In the genomic region with DNA sequence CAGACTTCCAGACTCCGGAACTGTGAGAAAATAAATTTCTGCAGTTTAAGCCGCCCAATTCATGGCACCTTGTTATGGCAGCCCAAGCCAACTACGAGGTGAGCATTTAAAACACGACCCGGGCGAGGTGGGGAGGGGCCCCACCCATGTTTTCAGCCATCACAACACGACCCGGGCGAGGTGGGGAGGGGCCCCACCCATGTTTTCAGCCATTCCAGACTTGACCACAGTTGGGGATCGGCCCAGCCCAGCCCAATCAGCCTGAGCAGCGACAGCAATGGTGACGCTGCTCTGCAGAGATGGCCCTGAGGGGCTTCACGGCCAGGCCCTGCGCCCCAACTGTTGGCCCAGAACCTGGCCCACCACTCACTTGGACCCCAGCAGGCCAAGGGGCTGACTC, we compare ENCODE assay signal across 18 cellular contexts.
DNase-seq lines count a peak whose midpoint lies in the region; ATAC-seq, FAIRE-seq and TF ChIP-seq lines count a peak whose summit lies in the region.
"Had no signal": no experiment of that assay in that cellular context is flagged by ENCODE, and none has a peak within 500 bp of the region (broad histone marks: within the 10 kb centered on the region; RNA-seq: fewer than 3 reads in every experiment).

No MANE protein-coding gene starts in this region.

- TF ChIP-seq CTCF in chondrocyte (IDR thresholded peaks at IDR 0.05) (no peak), breast epithelium (IDR thresholded peaks at IDR 0.05) (no peak)

- peak; percentile 37 for FAIRE-seq in urothelium cell line (lab: Jason Lieb, UNC)
- FAIRE-seq: GM12892, GM18507 had no signal

- H3K36me3 ChIP-seq in breast epithelium, result no peaks in the 10 kb centered on the region

- H3K27ac Mint-ChIP-seq in activated CD4-positive, alpha-beta T cell treated with anti-CD3 and anti-CD28 coated beads, Interleukin-2, amount 10 ng/mL, durations not matched to agents 7 days and 5 days, result peak overlapping the region; percentile 13
- peak overlapping the region; percentile 49 for H3K27ac Mint-ChIP-seq in chondrocyte (ENCODE audit: unreplicated experiment)
- H3K27ac Mint-ChIP-seq: CD14-positive monocyte; CD4-positive, alpha-beta memory T cell had no signal

- peaks cover 3% of the 10 kb centered on the region for H3K9me3 Mint-ChIP-seq in activated CD4-positive, alpha-beta T cell treated with anti-CD3 and anti-CD28 coated beads, Interleukin-2, amount 10 ng/mL, durations not matched to agents 7 days and 5 days
- H3K9me3 Mint-ChIP-seq in chondrocyte (ENCODE audit: low read depth), result no peaks in the 10 kb centered on the region
- H3K9me3 Mint-ChIP-seq: CD4-positive, alpha-beta memory T cell had no signal

- peaks cover 9% of the 10 kb centered on the region for H3K4me1 Mint-ChIP-seq in activated CD4-positive, alpha-beta T cell treated with anti-CD3 and anti-CD28 coated beads, Interleukin-2, amount 10 ng/mL, durations not matched to agents 7 days and 5 days
- peaks cover 85% of the 10 kb centered on the region for H3K4me1 Mint-ChIP-seq in chondrocyte (ENCODE audit: low read depth)

- TF ChIP-seq POLR2A in breast epithelium (IDR thresholded peaks at IDR 0.05), result no peak

- H3K27me3 Mint-ChIP-seq in activated CD4-positive, alpha-beta T cell treated with anti-CD3 and anti-CD28 coated beads, Interleukin-2, amount 10 ng/mL, durations not matched to agents 7 days and 5 days, result no peaks in the 10 kb centered on the region
- no peaks in the 10 kb centered on the region for H3K27me3 Mint-ChIP-seq in chondrocyte (ENCODE audit: low read depth)
- H3K27me3 Mint-ChIP-seq: CD4-positive, alpha-beta memory T cell had no signal

- CTCF ChIA-PET in activated CD4-positive, alpha-beta T cell treated with anti-CD3 and anti-CD28 coated beads, Interleukin-2, amount 10 ng/mL, durations not matched to agents 7 days and 5 days (lab: Charles Lee), result no interaction called here

- H3K4me1 ChIP-seq in breast epithelium, result no peaks in the 10 kb centered on the region

- H3K27me3 ChIP-seq in breast epithelium, result no peaks in the 10 kb centered on the region
- H3K27me3 ChIP-seq: BLaER1 had no signal

- peaks cover 36% of the 10 kb centered on the region for H3K36me3 Mint-ChIP-seq in activated CD4-positive, alpha-beta T cell treated with anti-CD3 and anti-CD28 coated beads, Interleukin-2, amount 10 ng/mL, durations not matched to agents 7 days and 5 days (ENCODE audit: low read depth)
- peaks cover 28% of the 10 kb centered on the region for H3K36me3 Mint-ChIP-seq in chondrocyte (ENCODE audit: low read depth)

- no peak for DNase-seq in activated CD4-positive, alpha-beta T cell treated with anti-CD3 and anti-CD28 coated beads, Interleukin-2, amount 10 ng/mL, durations not matched to agents 7 days and 5 days
- DNase-seq in activated CD4-positive, alpha-beta T cell treated with anti-CD3 and anti-CD28 coated beads, Interleukin-2, amount 50 U/mL, for 48 hours, result no peak
- DNase-seq in chondrocyte (ENCODE audit: low spot score) (peak; percentile 78), mesenteric fat pad (ENCODE audit: low spot score) (peak; percentile 72), urothelium cell line (ENCODE audit: low spot score) (no peak), breast epithelium (ENCODE audit: low spot score in 2 of 2) (no peak)
- DNase-seq: 8988T; CD4-positive, alpha-beta memory T cell; DMS153; DMS79; GDM1 had no signal

- no peak overlapping the region for H3K4me3 Mint-ChIP-seq in activated CD4-positive, alpha-beta T cell treated with anti-CD3 and anti-CD28 coated beads, Interleukin-2, amount 10 ng/mL, durations not matched to agents 7 days and 5 days
- no peak overlapping the region for H3K4me3 Mint-ChIP-seq in chondrocyte (ENCODE audit: unreplicated experiment)
- H3K4me3 Mint-ChIP-seq: CD14-positive monocyte; CD4-positive, alpha-beta memory T cell had no signal

- POLR2A ChIA-PET in activated CD4-positive, alpha-beta T cell treated with anti-CD3 and anti-CD28 coated beads, Interleukin-2, amount 10 ng/mL, durations not matched to agents 7 days and 5 days (lab: Charles Lee), result no interaction called here

- intact Hi-C loops in breast epithelium (cut with DNase I; ENCODE audit: low total_unique reads), result no loop called here

- H3K9me3 ChIP-seq in breast epithelium, result no peaks in the 10 kb centered on the region
- H3K9me3 ChIP-seq: HAP-1 had no signal

- no peak for ATAC-seq in HG03135 (IDR thresholded peaks at IDR 0.05; ENCODE audit: unreplicated experiment)

- H3K4me3 ChIP-seq in breast epithelium, result no peak overlapping the region
- H3K4me3 ChIP-seq: BLaER1, HAP-1 had no signal

- no peak overlapping the region for H3K27ac ChIP-seq in breast epithelium
- H3K27ac ChIP-seq: BLaER1, HL-60 had no signal

Comparison
In these comparisons a context has a peak if more than half of its experiments do, and no peak if none do; other contexts are left out.
1. DNase-seq: peak in chondrocyte (single experiment) and mesenteric fat pad (single experiment); none in activated CD4-positive, alpha-beta T cell treated with anti-CD3 and anti-CD28 coated beads, Interleukin-2, amount 10 ng/mL, durations not matched to agents 7 days and 5 days (single experiment), activated CD4-positive, alpha-beta T cell treated with anti-CD3 and anti-CD28 coated beads, Interleukin-2, amount 50 U/mL, for 48 hours (0 of 2), urothelium cell line (single experiment) and breast epithelium (0 of 2).